Comparison of ENCODE assay signal across 8 cellular contexts in the genomic region with DNA sequence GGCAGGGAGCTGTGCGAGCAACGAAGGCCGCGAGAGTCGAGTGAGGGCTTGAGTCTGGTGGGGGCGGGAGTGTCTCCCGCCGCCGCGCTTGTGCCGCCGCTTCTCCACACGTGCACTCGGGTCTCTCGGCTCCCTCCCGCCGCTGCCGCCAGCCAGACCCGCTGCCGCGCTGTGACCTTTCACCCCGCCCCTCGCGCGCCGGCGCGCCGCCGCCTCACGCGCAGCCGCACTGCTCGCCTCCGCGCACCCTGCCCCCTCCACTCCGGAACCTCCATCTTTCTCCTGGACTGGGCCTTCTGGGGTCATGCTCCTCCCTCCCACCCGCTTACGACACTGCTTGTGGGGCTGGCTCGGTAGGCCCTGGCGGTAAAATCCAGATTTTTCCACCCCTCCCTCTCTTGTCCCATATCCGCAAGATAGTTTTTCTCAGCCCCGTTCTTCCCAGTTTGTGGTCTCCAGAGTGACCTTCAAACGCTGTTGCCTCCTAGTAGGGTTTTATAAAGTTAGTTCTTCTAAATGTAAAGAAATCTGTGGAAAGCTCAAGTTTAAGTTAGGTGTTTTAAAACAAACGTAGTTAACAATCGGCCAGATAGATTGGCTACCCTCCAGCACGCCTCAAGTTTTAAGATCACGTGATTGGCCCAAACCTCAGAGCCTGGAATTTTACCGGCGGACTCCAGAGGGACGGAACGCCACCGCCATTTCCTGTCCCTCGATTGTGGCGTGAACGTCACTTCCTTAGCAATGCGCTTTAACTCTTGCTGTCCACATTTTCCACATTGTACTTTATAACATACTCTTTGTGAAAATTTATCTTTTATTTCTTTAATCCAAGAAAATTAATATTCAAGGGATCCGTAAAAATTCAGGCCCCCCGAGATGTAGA. TPM values are rescaled to one million over a fixed set of nuclear protein-coding genes. Genes with fewer than 3 reads are reported as not detected.
DNase-seq lines count a peak whose midpoint lies in the region; ATAC-seq and TF ChIP-seq lines count a peak whose summit lies in the region.

A gene (minus strand): TSS at position 181 of the 886 bp plus-strand sequence. CDS start 300 bp downstream, outside the sequence.

- POLR2A ChIA-PET in AG04449 (lab: Yijun Ruan, JAX): interaction anchor here (1.0 to 1.3 kb wide), 2 partner anchors 37 kb away, joined by 3 to 6 read pairs; no protein-coding TSS in a partner anchor

- peaks cover 63% of the 10 kb centered on the region for H3K4me1 Mint-ChIP-seq in central memory CD8-positive, alpha-beta T cell

- no peaks in the 10 kb centered on the region for H3K36me3 ChIP-seq in spleen

- H3K27ac ChIP-seq in spleen: peak within 1 kb of the TSS; percentile 93 to 99 (median 98)

- H3K27me3 ChIP-seq in spleen (replicated peaks in 1 of 7): no peaks in the 10 kb centered on the region

- H3K9me3 Mint-ChIP-seq in central memory CD8-positive, alpha-beta T cell: no peaks in the 10 kb centered on the region

- H3K4me1 ChIP-seq in spleen: peaks cover 39 to 81% (median 71%) of the 10 kb centered on the region in 6 donors

- CTCF ChIA-PET in AG04449 (lab: Yijun Ruan, JAX): interaction anchor here (0.6 to 4.2 kb wide), 21 partner anchors 10 to 253 kb away, joined by 3 to 54 read pairs (median 6); no protein-coding TSS in a partner anchor

- H3K4me3 ChIP-seq in AG04449 (ENCODE audit: low read depth, low read length) (peak within 1 kb of the TSS; percentile 90), spleen (peak within 1 kb of the TSS; percentile 63 to 89 (median 77))

- TF ChIP-seq POLR2A in spleen (IDR thresholded peaks at IDR 0.05): peak in 1 of 3 donors; percentile 77

- peak; percentile 70 for DNase-seq in AG04449 (ENCODE audit: low read depth, low spot score)
- DNase-seq in NCI-H446 (lab: John Stamatoyannopoulos, UW): peak; percentile 96 to 98
- DNase-seq in activated CD4-positive, CD25-positive, alpha-beta regulatory T cell treated with anti-CD3 and anti-CD28 coated beads, Interleukin-2, amount 50 U/mL, for 16 hours (ENCODE audit: low read depth, low spot score): peak; percentile 89
- peak; percentile 82 to 91 for DNase-seq in central memory CD8-positive, alpha-beta T cell (ENCODE audit: low spot score in 2 of 2)
- peak; percentile 98 for DNase-seq in inferior parietal cortex (ENCODE audit: extremely low spot score)
- DNase-seq in spleen: peak; percentile 97

- TF ChIP-seq CTCF in AG04449 (IDR thresholded peaks at IDR 0.05; ENCODE audit: insufficient read depth, low read length, missing control alignments): no peak
- TF ChIP-seq CTCF in spleen (IDR thresholded peaks at IDR 0.05 in 8 of 11, conservative IDR thresholded peaks at IDR 0.05 in 3 of 11): peak in 3 of 11 experiments; percentile 9 to 27 (median 13)

- H3K27me3 Mint-ChIP-seq in central memory CD8-positive, alpha-beta T cell: no peaks in the 10 kb centered on the region

- H3K36me3 Mint-ChIP-seq in central memory CD8-positive, alpha-beta T cell (ENCODE audit: insufficient read depth): peaks cover 40% of the 10 kb centered on the region

- H3K27ac Mint-ChIP-seq in central memory CD8-positive, alpha-beta T cell (ENCODE audit: low read depth): peak within 1 kb of the TSS; percentile 100

- 0 to 1% (median 0%) methylated on average over 41 to 59 of the region's 59 CpGs for WGBS in spleen, 5 donors

- intact Hi-C loops in spleen (cut with DNase I; ENCODE audit: low total_unique reads): loop anchor here (10.0 kb wide), 1 partner anchor 88 kb away; a partner anchor contains a TSS

- no peaks in the 10 kb centered on the region for H3K9me3 ChIP-seq in spleen

- ATAC-seq in GM18909 (IDR thresholded peaks at IDR 0.05; ENCODE audit: poor library complexity, unreplicated experiment): peak; percentile 53
- peak; percentile 48 for ATAC-seq in HG03280 (IDR thresholded peaks at IDR 0.05; ENCODE audit: unreplicated experiment)
- ATAC-seq in central memory CD8-positive, alpha-beta T cell (replicated peaks; ENCODE audit: extremely low read depth, poor library complexity, severe bottlenecking): peak; percentile 70

- peak within 1 kb of the TSS; percentile 89 for H3K4me3 Mint-ChIP-seq in central memory CD8-positive, alpha-beta T cell

RNA-seq across cellular contexts. Expression of the gene that starts here (rescaled TPM):
- total RNA-seq in spleen: 100 to 1,000 TPM in 1 of 7 donors, 10 to 100 TPM in 6; 61.9 to 100 (median 79.4) TPM
- polyA plus RNA-seq in spleen: 10 to 100 TPM; 24.4 to 37.7 (median 33.9) TPM

Comparison
In these comparisons a context has a peak if more than half of its experiments do, and no peak if none do; other contexts are left out.
1. Peak in every context shown above with its lines: DNase-seq, ATAC-seq, H3K4me3 ChIP-seq and H3K27ac ChIP-seq.